9 cellular contexts compared by ENCODE assay signal in the genomic region with DNA sequence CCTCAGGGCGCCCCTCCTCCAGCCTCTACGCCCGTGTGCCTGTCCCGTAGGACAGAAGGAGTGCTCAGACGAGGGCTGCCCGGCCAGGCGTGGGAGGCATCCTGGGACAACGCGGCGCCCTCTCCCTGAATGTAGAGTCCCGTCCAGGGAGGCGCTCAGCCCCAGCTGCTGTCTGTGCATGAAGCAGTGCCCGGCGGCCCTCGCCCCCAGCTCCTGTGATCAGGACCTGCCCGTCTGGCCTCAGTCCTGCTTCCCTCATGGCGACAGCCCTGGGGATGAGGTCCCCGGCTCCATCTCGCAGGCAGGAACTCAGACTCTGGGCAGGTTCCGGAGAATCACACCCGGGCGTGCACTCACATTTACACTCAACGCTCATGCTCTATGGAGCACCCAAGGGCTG. TPM values are rescaled to one million over a fixed set of nuclear protein-coding genes. Genes with fewer than 3 reads are reported as not detected.
"Had no signal": no experiment of that assay in that cellular context is flagged by ENCODE, and none has a peak within 500 bp of the region (broad histone marks: within the 10 kb centered on the region; RNA-seq: fewer than 3 reads in every experiment).

No MANE protein-coding gene starts in this region.

- H3K4me1 Mint-ChIP-seq: H9, IgD-negative memory B cell had no signal

- H3K9me3 Mint-ChIP-seq: H9, IgD-negative memory B cell had no signal

- H3K27ac Mint-ChIP-seq: H9, IgD-negative memory B cell had no signal

- H3K9ac ChIP-seq: GM23248 had no signal

- H3K4me3 ChIP-seq: GM23248 had no signal

- FAIRE-seq: H1, H54, HTR-8/SVneo had no signal

- H3K4me3 Mint-ChIP-seq: H9, IgD-negative memory B cell had no signal

- H3K27ac ChIP-seq: GM23248 had no signal

- H2AFZ ChIP-seq: GM23248 had no signal

- DNase-seq: GM23248, H9, HCEC 1CT, KBM-7 had no signal

- H3K36me3 Mint-ChIP-seq: IgD-negative memory B cell had no signal

RNA-seq across cellular contexts. Expression of gene UTF1, which starts 24.9 kb away (rescaled TPM):
- total RNA-seq: GM23248, HT-29 had no signal
- polyA plus RNA-seq: GM23248, IgD-negative memory B cell had no signal

RNA-seq across cellular contexts. Expression of gene VENTX, which starts 32.5 kb away (rescaled TPM):
- total RNA-seq: GM23248, HT-29 had no signal
- polyA plus RNA-seq: GM23248, IgD-negative memory B cell had no signal
